Comparison of ENCODE assay signal across 8 cellular contexts in genomic region chr4:150078996-150079581, GRCh38. TPM values are rescaled to one million over a fixed set of nuclear protein-coding genes. Genes with fewer than 3 reads are reported as not detected.
A peak's percentile ranks its signal among the peaks of the same experiment; 100 is the strongest.
DNase-seq lines count a peak whose midpoint lies in the region; ATAC-seq, FAIRE-seq and TF ChIP-seq lines count a peak whose summit lies in the region.

No MANE protein-coding gene starts in this region.

- peak; percentile 46 for ATAC-seq in GM18511 (IDR thresholded peaks at IDR 0.05; ENCODE audit: unreplicated experiment)
- ATAC-seq in esophagus mucosa, result peak; percentile 24

- H3K4me3 ChIP-seq in AG10803 (ENCODE audit: low read length), result peak overlapping the region; percentile 85
- H3K4me3 ChIP-seq in WERI-Rb-1 (ENCODE audit: low read depth, low read length), result peak overlapping the region; percentile 66

- no peak for TF ChIP-seq CTCF in AG10803 (conservative IDR thresholded peaks at IDR 0.05; ENCODE audit: low read length)
- TF ChIP-seq CTCF in WERI-Rb-1 (IDR thresholded peaks at IDR 0.05; ENCODE audit: low read depth, low read length), result peak; percentile 25; the same call in 1 of the 2 replicates

- H3K27ac ChIP-seq in WERI-Rb-1, result peak overlapping the region; percentile 58

- DNase-seq in AG10803 (ENCODE audit: low read depth) (peak; percentile 56), HTR-8/SVneo (ENCODE audit: insufficient read length, low spot score) (peak; percentile 35), WERI-Rb-1 (peak; percentile 64), myocyte (ENCODE audit: low read depth) (peak; percentile 51), dedifferentiated amniotic fluid mesenchymal stem cell (ENCODE audit: extremely low spot score) (no peak), DMS114 treated with DMSO at 0.1 percent for 48 hours (lab: John Stamatoyannopoulos, UW; ENCODE audit: unreplicated experiment) (no peak)

- no peaks in the 10 kb centered on the region for H3K36me3 ChIP-seq in WERI-Rb-1

- FAIRE-seq in HTR-8/SVneo (lab: Jason Lieb, UNC), result peak; percentile 23

- peaks cover 3% of the 10 kb centered on the region for H3K9me3 ChIP-seq in WERI-Rb-1 (ENCODE audit: severe bottlenecking)

- peaks cover 5% of the 10 kb centered on the region for H3K27me3 ChIP-seq in WERI-Rb-1 (ENCODE audit: insufficient read depth, low read depth, severe bottlenecking)

RNA-seq across cellular contexts. Expression of gene DCLK2, which starts 0.8 kb away (rescaled TPM):
- total RNA-seq in esophagus mucosa (0.40 TPM), myocyte (15.4 and 21.5 TPM in 2 replicates)
- polyA plus RNA-seq in myocyte (2012), result 36.3 TPM

Comparison
In these comparisons a context has a peak if more than half of its experiments do, and no peak if none do; other contexts are left out.
1. DNase-seq: peak in AG10803 (single experiment), HTR-8/SVneo (single experiment), WERI-Rb-1 (single experiment) and myocyte (single experiment); none in dedifferentiated amniotic fluid mesenchymal stem cell (single experiment) and DMS114 treated with DMSO at 0.1 percent for 48 hours (single experiment).
2. RNA of gene DCLK2, which starts 0.8 kb away (total RNA-seq): 15.4 to 21.5 TPM in myocyte; 0.40 TPM in esophagus mucosa (single experiment); every median in the first group is over 10 times any median in the second.